Comparison of ENCODE assay signal across 8 cellular contexts in the genomic region with DNA sequence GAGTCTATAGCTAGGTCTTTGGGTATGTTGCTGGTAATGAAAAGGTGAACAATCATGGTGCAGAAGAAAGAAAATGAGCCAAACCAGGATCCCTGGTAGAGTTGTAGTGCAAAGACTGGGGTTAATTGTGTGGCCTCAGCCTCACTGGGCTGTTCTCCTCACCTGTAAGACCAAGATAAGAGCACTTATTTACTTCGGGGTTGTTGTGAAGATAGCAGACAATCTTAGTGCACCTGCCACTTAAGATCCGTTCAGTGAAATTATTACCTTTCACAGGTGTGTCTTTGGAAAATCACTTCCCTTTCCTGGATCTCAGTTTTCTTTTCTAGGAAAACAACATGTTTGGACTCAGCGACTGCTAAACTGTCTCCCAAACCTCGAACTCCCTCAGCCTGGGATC. TPM values are rescaled to one million over a fixed set of nuclear protein-coding genes. Genes with fewer than 3 reads are reported as not detected.
DNase-seq lines count a peak whose midpoint lies in the region; ATAC-seq, FAIRE-seq and TF ChIP-seq lines count a peak whose summit lies in the region.

No MANE protein-coding gene starts in this region.

- intact Hi-C loops in tibial artery (cut with DNase I; ENCODE audit: low total_unique reads), result loop anchor here (5.0 kb wide), 2 partner anchors 323 to 513 kb away; a partner anchor contains a TSS

- H3K4me1 ChIP-seq in liver (ENCODE audit: control insufficient read depth in 4 of 4, insufficient read depth in 4 of 4, low read length in 3 of 4), result peaks cover 0 to 38% (median 16%) of the 10 kb centered on the region in 4 donors
- H3K4me1 ChIP-seq in tibial artery, result peaks cover 0 to 26% (median 19%) of the 10 kb centered on the region in 4 donors

- DNase-seq in activated T-cell treated with anti-CD3 and anti-CD28 coated beads, Interleukin-2, amount 50 U/mL, for 4 hours, result no peak
- DNase-seq in activated T-cell treated with anti-CD3 and anti-CD28 coated beads, Interleukin-2, amount 50 U/mL, for 48 hours, result no peak
- no peak for DNase-seq in activated naive CD8-positive, alpha-beta T cell treated with anti-CD3 and anti-CD28 coated beads, Interleukin-2, amount 50 U/mL, for 24 hours
- no peak for DNase-seq in tibial artery
- DNase-seq in GM19239 (ENCODE audit: insufficient read length, low spot score), result no peak
- DNase-seq in EL, result no peak
- DNase-seq in pons (ENCODE audit: low spot score), result no peak

- H3K9ac ChIP-seq in liver (ENCODE audit: low read depth in 1 of 2, low read length in 2 of 2), result peak overlapping the region; percentile 49 to 98

- H3K9me3 ChIP-seq in liver (ENCODE audit: control insufficient read depth in 4 of 4, low read length in 3 of 4) (no peaks in the 10 kb centered on the region), tibial artery (no peaks in the 10 kb centered on the region)

- no peaks in the 10 kb centered on the region for H3K36me3 Mint-ChIP-seq in activated T-cell treated with anti-CD3 and anti-CD28 coated beads, Interleukin-2, amount 50 U/mL, for 4 hours (ENCODE audit: insufficient read depth)
- H3K36me3 Mint-ChIP-seq in activated naive CD8-positive, alpha-beta T cell treated with anti-CD3 and anti-CD28 coated beads, Interleukin-2, amount 50 U/mL, for 24 hours (ENCODE audit: low read depth), result no peaks in the 10 kb centered on the region

- peaks cover 16% of the 10 kb centered on the region for H3K4me1 Mint-ChIP-seq in activated T-cell treated with anti-CD3 and anti-CD28 coated beads, Interleukin-2, amount 50 U/mL, for 4 hours (ENCODE audit: low read depth)
- H3K4me1 Mint-ChIP-seq in activated naive CD8-positive, alpha-beta T cell treated with anti-CD3 and anti-CD28 coated beads, Interleukin-2, amount 50 U/mL, for 24 hours, result peaks cover 37% of the 10 kb centered on the region

- no peak overlapping the region for H3K27ac Mint-ChIP-seq in activated naive CD8-positive, alpha-beta T cell treated with anti-CD3 and anti-CD28 coated beads, Interleukin-2, amount 50 U/mL, for 24 hours

- no peak for FAIRE-seq in GM19239 (lab: Jason Lieb, UNC)

- no peaks in the 10 kb centered on the region for H3K9me3 Mint-ChIP-seq in activated T-cell treated with anti-CD3 and anti-CD28 coated beads, Interleukin-2, amount 50 U/mL, for 4 hours
- no peaks in the 10 kb centered on the region for H3K9me3 Mint-ChIP-seq in activated naive CD8-positive, alpha-beta T cell treated with anti-CD3 and anti-CD28 coated beads, Interleukin-2, amount 50 U/mL, for 24 hours

- WGBS in liver, result 28% methylated on average over 4 of the region's 4 CpGs

- H3K36me3 ChIP-seq in liver (ENCODE audit: control insufficient read depth in 4 of 4, insufficient read depth in 3 of 4, low read depth in 1 of 4, low read length in 3 of 4), result no peaks in the 10 kb centered on the region
- H3K36me3 ChIP-seq in tibial artery, result no peaks in the 10 kb centered on the region

- peak overlapping the region; percentile 85 for H3K4me3 Mint-ChIP-seq in activated T-cell treated with anti-CD3 and anti-CD28 coated beads, Interleukin-2, amount 50 U/mL, for 4 hours
- peak overlapping the region; percentile 37 for H3K4me3 Mint-ChIP-seq in activated naive CD8-positive, alpha-beta T cell treated with anti-CD3 and anti-CD28 coated beads, Interleukin-2, amount 50 U/mL, for 24 hours

- H3K27me3 Mint-ChIP-seq in activated T-cell treated with anti-CD3 and anti-CD28 coated beads, Interleukin-2, amount 50 U/mL, for 4 hours (ENCODE audit: low read depth), result no peaks in the 10 kb centered on the region
- no peaks in the 10 kb centered on the region for H3K27me3 Mint-ChIP-seq in activated naive CD8-positive, alpha-beta T cell treated with anti-CD3 and anti-CD28 coated beads, Interleukin-2, amount 50 U/mL, for 24 hours

- no peak for ATAC-seq in activated T-cell treated with anti-CD3 and anti-CD28 coated beads, Interleukin-2, amount 50 U/mL, for 4 hours
- ATAC-seq in activated naive CD8-positive, alpha-beta T cell treated with anti-CD3 and anti-CD28 coated beads, Interleukin-2, amount 50 U/mL, for 24 hours, result no peak

- peak overlapping the region; percentile 44 to 75 (median 52) for H3K4me3 ChIP-seq in liver (ENCODE audit: low read depth in 1 of 3, low read length in 3 of 3)
- peak overlapping the region; percentile 53 to 59 for H3K4me3 ChIP-seq in tibial artery

- no peak for TF ChIP-seq CTCF in liver (IDR thresholded peaks at IDR 0.05; ENCODE audit: low read depth, low read length, missing input control)
- TF ChIP-seq CTCF in tibial artery (IDR thresholded peaks at IDR 0.05), result no peak

- H3K27me3 ChIP-seq in liver (ENCODE audit: control insufficient read depth in 4 of 4, insufficient read depth in 4 of 4, low read length in 3 of 4) (no peaks in the 10 kb centered on the region), tibial artery (no peaks in the 10 kb centered on the region)

- H3K27ac ChIP-seq in liver (ENCODE audit: low read depth in 1 of 2, low read length in 2 of 2) (peak overlapping the region; percentile 92 to 96), tibial artery (peak overlapping the region; percentile 94 to 95)

- TF ChIP-seq RAD21 in liver (IDR thresholded peaks at IDR 0.05), result no peak

TF ChIP-seq in liver, 16 proteins besides CTCF, POLR2A, EP300 and RAD21:
- no peak for TF ChIP-seq FOXA1 (IDR thresholded peaks at IDR 0.05)
- TF ChIP-seq GABPA (IDR thresholded peaks at IDR 0.05 in 1 of 2, conservative IDR thresholded peaks at IDR 0.05 in 1 of 2), result no peak
- TF ChIP-seq, protein P1, sequence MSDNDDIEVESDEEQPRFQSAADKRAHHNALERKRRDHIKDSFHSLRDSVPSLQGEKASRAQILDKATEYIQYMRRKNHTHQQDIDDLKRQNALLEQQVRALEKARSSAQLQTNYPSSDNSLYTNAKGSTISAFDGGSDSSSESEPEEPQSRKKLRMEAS (IDR thresholded peaks at IDR 0.05), result no peak
- TF ChIP-seq RXRA (IDR thresholded peaks at IDR 0.05), result no peak
- no peak for TF ChIP-seq HNF4G (IDR thresholded peaks at IDR 0.05)
- TF ChIP-seq FOXA2 (IDR thresholded peaks at IDR 0.05), result no peak
- no peak for TF ChIP-seq HNF4A (conservative IDR thresholded peaks at IDR 0.05)
- no peak for TF ChIP-seq YY1 (IDR thresholded peaks at IDR 0.05)

RNA-seq across cellular contexts. Expression of a gene that starts 1.3 kb away (rescaled TPM):
- 1 to 10 TPM; 2.5 to 4.8 (median 3.1) TPM for total RNA-seq in activated T-cell treated with anti-CD3 and anti-CD28 coated beads, Interleukin-2, amount 50 U/mL, for 4 hours
- total RNA-seq in liver, result 10 to 100 TPM; 16.0 to 67.0 TPM
- polyA plus RNA-seq in liver, result 10 to 100 TPM; 33.8 to 53.0 TPM
